Comparison of ENCODE assay signal across 8 cellular contexts in the genomic region with DNA sequence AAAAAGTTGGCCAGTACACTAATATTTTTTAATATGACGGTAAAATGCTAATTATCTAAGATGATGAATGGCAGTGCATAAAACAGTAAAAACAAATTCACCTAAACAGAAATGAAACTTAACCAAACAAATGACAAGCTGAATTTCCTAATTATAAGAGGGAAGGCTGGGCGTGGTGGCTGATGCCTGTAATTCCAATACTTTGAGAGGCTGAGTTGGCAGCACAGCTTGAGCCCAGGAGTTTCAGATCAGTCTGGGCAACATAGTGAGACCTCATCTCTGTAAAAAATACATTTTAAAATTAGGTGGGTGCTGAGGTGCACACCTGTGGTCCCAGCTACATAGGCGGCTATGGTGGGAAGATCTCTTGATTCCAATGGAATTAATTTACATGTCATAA.
"Had no signal": no experiment of that assay in that cellular context is flagged by ENCODE, and none has a peak within 500 bp of the region (broad histone marks: within the 10 kb centered on the region; RNA-seq: fewer than 3 reads in every experiment).

No MANE protein-coding gene starts in this region.

- H2AFZ ChIP-seq: GM23248 had no signal

- DNase-seq: GM23248, GOT3, H7, IMR-90, KG1 had no signal

- H3K4me1 ChIP-seq: HAP-1 had no signal

- H3K4me3 ChIP-seq: GM23248, HAP-1, K562 had no signal

- H3K27ac ChIP-seq: GM23248 had no signal

- H3K9ac ChIP-seq: GM23248 had no signal

- ATAC-seq: HCT116, K562 had no signal
